In the genomic region with DNA sequence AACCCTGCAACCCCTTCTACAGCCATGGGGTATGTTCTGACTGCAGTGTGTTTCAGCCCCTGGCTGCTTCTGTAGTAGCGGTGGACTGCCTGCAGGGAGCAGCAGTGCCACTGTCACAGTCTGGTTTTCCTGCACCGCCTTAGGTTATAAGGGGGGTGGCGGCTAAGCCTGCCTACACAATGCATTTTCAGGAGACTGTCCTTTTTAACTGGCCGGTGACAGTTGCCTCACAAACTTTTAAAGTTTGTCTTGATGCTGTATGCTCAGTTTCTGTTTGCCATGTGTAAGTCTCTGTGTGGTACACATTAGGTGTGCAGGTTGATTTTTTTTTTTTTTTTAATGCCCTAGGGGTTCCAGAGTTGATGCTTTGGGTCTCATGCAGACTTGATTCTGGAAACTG, we compare ENCODE assay signal across 8 cellular contexts. TPM values are rescaled to one million over a fixed set of nuclear protein-coding genes. Genes with fewer than 3 reads are reported as not detected.
DNase-seq lines count a peak whose midpoint lies in the region; ATAC-seq and TF ChIP-seq lines count a peak whose summit lies in the region.

No MANE protein-coding gene starts in this region.

- intact Hi-C loops in CD4-positive, alpha-beta T cell (cut with DNase I, micrococcal nuclease), result loop anchor here (1.0 to 5.0 kb wide), 4 partner anchors 99 to 158 kb away; partner anchors contain the start of gene FAM78A (in 1 of the 2)
- intact Hi-C loops in right cardiac atrium (cut with DNase I) (loop anchor here in 3 of 4 donors (1.0 to 10.0 kb wide), 5 partner anchors 96 to 159 kb away; partner anchors contain the start of gene FAM78A (in 2 of the 3)), sigmoid colon (cut with DNase I) (loop anchor here (1.0 kb wide), 1 partner anchor 158 kb away; no protein-coding TSS in a partner anchor)

- H3K27ac ChIP-seq in CD4-positive, alpha-beta T cell (ENCODE audit: low read depth, low read length), result no peak overlapping the region
- H3K27ac ChIP-seq in right cardiac atrium (ENCODE audit: low read length) (no peak overlapping the region), sigmoid colon (no peak overlapping the region)

- H3K27ac Mint-ChIP-seq in CD4-positive, alpha-beta T cell, result no peak overlapping the region
- peak overlapping the region; percentile 31 for H3K27ac Mint-ChIP-seq in T-helper 2 cell treated with Interferon-gamma antibody and Interleukin-4, amounts not matched to agents 5 μg/mL and 100 μg/mL, for 36 hours

- H3K27me3 Mint-ChIP-seq in CD4-positive, alpha-beta T cell, result no peaks in the 10 kb centered on the region
- H3K27me3 Mint-ChIP-seq in T-helper 2 cell treated with Interferon-gamma antibody and Interleukin-4, amounts not matched to agents 5 μg/mL and 100 μg/mL, for 36 hours (ENCODE audit: low read depth), result no peaks in the 10 kb centered on the region

- POLR2A ChIA-PET in CD4-positive, alpha-beta T cell (lab: Charles Lee), result interaction anchor here (1.0 to 1.8 kb wide), 4 partner anchors 74 to 158 kb away, joined by 3 to 6 read pairs (median 4); no protein-coding TSS in a partner anchor

- 10% methylated on average over 4 of the region's 4 CpGs for WGBS in right cardiac atrium
- WGBS in sigmoid colon, 2 donors, result 16 to 21% methylated on average over 4 of the region's 4 CpGs

- H3K9me3 ChIP-seq in CD4-positive, alpha-beta T cell (ENCODE audit: control insufficient read depth, low read length), result no peaks in the 10 kb centered on the region
- H3K9me3 ChIP-seq in right cardiac atrium (ENCODE audit: control insufficient read depth, low read length), result no peaks in the 10 kb centered on the region
- no peaks in the 10 kb centered on the region for H3K9me3 ChIP-seq in sigmoid colon

- peaks cover 12 to 97% (median 27%) of the 10 kb centered on the region in 4 donors for H3K36me3 ChIP-seq in sigmoid colon

- H3K4me1 ChIP-seq in right cardiac atrium (ENCODE audit: control insufficient read depth, insufficient read depth, low read length) (peaks cover 4% of the 10 kb centered on the region), sigmoid colon (peaks cover 0 to 9% (median 0%) of the 10 kb centered on the region in 4 donors)

- peaks cover 90% of the 10 kb centered on the region for H3K36me3 Mint-ChIP-seq in CD4-positive, alpha-beta T cell (ENCODE audit: low read depth)
- peaks cover 66% of the 10 kb centered on the region for H3K36me3 Mint-ChIP-seq in T-helper 2 cell treated with Interferon-gamma antibody and Interleukin-4, amounts not matched to agents 5 μg/mL and 100 μg/mL, for 36 hours (ENCODE audit: low read depth)

- peak; percentile 97 for TF ChIP-seq CTCF in CD4-positive, alpha-beta T cell (IDR thresholded peaks at IDR 0.05)
- peak; percentile 57 to 94 (median 80) for TF ChIP-seq CTCF in sigmoid colon (IDR thresholded peaks at IDR 0.05)

- peak; percentile 63 to 83 (median 72) for DNase-seq in CD4-positive, alpha-beta T cell
- peak; percentile 14 for DNase-seq in LoVo (ENCODE audit: low spot score)
- peak; percentile 65 for DNase-seq in T-helper 2 cell treated with Interferon-gamma antibody and Interleukin-4, amounts not matched to agents 5 μg/mL and 100 μg/mL, for 36 hours (ENCODE audit: low spot score)
- peak; percentile 27 for DNase-seq in amniotic stem cell (lab: John Stamatoyannopoulos, UW)
- peak; percentile 69 to 89 (median 85) for DNase-seq in right cardiac atrium
- peak; percentile 70 for DNase-seq in sigmoid colon
- DNase-seq in cortex of kidney (lab: John Stamatoyannopoulos, UW), result no peak

- no peak overlapping the region for H3K4me3 Mint-ChIP-seq in CD4-positive, alpha-beta T cell
- no peak overlapping the region for H3K4me3 Mint-ChIP-seq in T-helper 2 cell treated with Interferon-gamma antibody and Interleukin-4, amounts not matched to agents 5 μg/mL and 100 μg/mL, for 36 hours

- CTCF ChIA-PET in CD4-positive, alpha-beta T cell (lab: Charles Lee), result interaction anchor here (0.7 to 7.4 kb wide), 4 partner anchors 11 to 172 kb away, joined by 3 to 80 read pairs (median 5); no protein-coding TSS in a partner anchor

- no peak for TF ChIP-seq EP300 in sigmoid colon (IDR thresholded peaks at IDR 0.05)

- H3K4me3 ChIP-seq in right cardiac atrium (ENCODE audit: low read length) (no peak overlapping the region), sigmoid colon (no peak overlapping the region)

- H3K9me3 Mint-ChIP-seq in CD4-positive, alpha-beta T cell, result no peaks in the 10 kb centered on the region
- no peaks in the 10 kb centered on the region for H3K9me3 Mint-ChIP-seq in T-helper 2 cell treated with Interferon-gamma antibody and Interleukin-4, amounts not matched to agents 5 μg/mL and 100 μg/mL, for 36 hours

- peak; percentile 100 for ATAC-seq in CD4-positive, alpha-beta T cell (ENCODE audit: poor library complexity)
- ATAC-seq in GM19452 (IDR thresholded peaks at IDR 0.05; ENCODE audit: unreplicated experiment) (peak; percentile 56), right cardiac atrium (peak; percentile 93)

- TF ChIP-seq POLR2A in sigmoid colon (IDR thresholded peaks at IDR 0.05), result no peak

- H3K4me1 Mint-ChIP-seq in CD4-positive, alpha-beta T cell (ENCODE audit: low read depth), result peaks cover 26% of the 10 kb centered on the region
- H3K4me1 Mint-ChIP-seq in T-helper 2 cell treated with Interferon-gamma antibody and Interleukin-4, amounts not matched to agents 5 μg/mL and 100 μg/mL, for 36 hours (ENCODE audit: low read depth), result peaks cover 10% of the 10 kb centered on the region

- no peaks in the 10 kb centered on the region for H3K27me3 ChIP-seq in CD4-positive, alpha-beta T cell (ENCODE audit: control insufficient read depth, insufficient read depth, low read length)
- no peaks in the 10 kb centered on the region for H3K27me3 ChIP-seq in right cardiac atrium (ENCODE audit: control insufficient read depth, insufficient read depth)
- no peaks in the 10 kb centered on the region for H3K27me3 ChIP-seq in sigmoid colon

RNA-seq across cellular contexts. Expression of gene NUP214, which starts 53.0 kb away (rescaled TPM):
- total RNA-seq in CD4-positive, alpha-beta T cell, result 100 to 1,000 TPM; 105 to 107 TPM
- total RNA-seq in right cardiac atrium (10 to 100 TPM; 27.0 to 34.6 (median 29.6) TPM), sigmoid colon (10 to 100 TPM; 28.5 to 87.5 (median 38.9) TPM)
- polyA plus RNA-seq in right cardiac atrium (12.0 TPM), sigmoid colon (10 to 100 TPM in 2 of 3 donors, 1 to 10 TPM in 1; 9.2 to 22.0 (median 21.0) TPM)
